ENCODE assay signal across 23 cellular contexts in genomic region chr14:47186491-47186890, GRCh38.
A peak's percentile ranks its signal among the peaks of the same experiment; 100 is the strongest.
DNase-seq lines count a peak whose midpoint lies in the region; ATAC-seq, FAIRE-seq and TF ChIP-seq lines count a peak whose summit lies in the region.
"Had no signal": no experiment of that assay in that cellular context is flagged by ENCODE, and none has a peak within 500 bp of the region (broad histone marks: within the 10 kb centered on the region; RNA-seq: fewer than 3 reads in every experiment).

No MANE protein-coding gene starts in this region.

- H3K27ac ChIP-seq in endothelial cell of umbilical vein (ENCODE audit: insufficient read depth, low read depth, low read length) (peak overlapping the region; percentile 69), neural cell (ENCODE audit: low read length) (no peak overlapping the region)
- H3K27ac ChIP-seq: HL-60, sigmoid colon had no signal

- ATAC-seq in GM19328 (IDR thresholded peaks at IDR 0.05; ENCODE audit: unreplicated experiment) (no peak), HG02981 (IDR thresholded peaks at IDR 0.05; ENCODE audit: unreplicated experiment) (no peak)
- ATAC-seq: left ventricle myocardium superior; stimulated activated naive CD8-positive, alpha-beta T cell treated with anti-CD3 and anti-CD28 coated beads, Interleukin-15, amount 100 ng/mL, for 72 hours had no signal

- TF ChIP-seq RAD21 in neural cell (conservative IDR thresholded peaks at IDR 0.05): no peak

- intact Hi-C loops in endothelial cell of umbilical vein (cut with micrococcal nuclease): loop anchor here (2.0 kb wide), 2 partner anchors 40 to 48 kb away; no protein-coding TSS in a partner anchor
- intact Hi-C loops in activated CD4-positive, alpha-beta memory T cell treated with anti-CD3 and anti-CD28 coated beads for 36 hours (cut with micrococcal nuclease): no loop called here

- no peaks in the 10 kb centered on the region for H3F3A ChIP-seq in neural cell (ENCODE audit: insufficient read depth, low read length, poor library complexity, severe bottlenecking)

- no peaks in the 10 kb centered on the region for H3K27me3 ChIP-seq in endothelial cell of umbilical vein (ENCODE audit: control insufficient read depth in 2 of 2, insufficient read depth in 2 of 2, low read length in 2 of 2)
- no peaks in the 10 kb centered on the region for H3K27me3 ChIP-seq in neural cell (ENCODE audit: insufficient read depth, low read depth, low read length)
- H3K27me3 ChIP-seq: sigmoid colon had no signal

- H3K9me1 ChIP-seq in endothelial cell of umbilical vein (replicated peaks; ENCODE audit: control insufficient read depth, extremely low read depth, insufficient read depth, low read length): no peaks in the 10 kb centered on the region

- H3K79me2 ChIP-seq in endothelial cell of umbilical vein (ENCODE audit: control insufficient read depth, insufficient read depth, low read length): no peaks in the 10 kb centered on the region
- H3K79me2 ChIP-seq in neural cell (replicated peaks; ENCODE audit: insufficient read depth, low read length): no peaks in the 10 kb centered on the region

- FAIRE-seq in endothelial cell of umbilical vein (lab: Jason Lieb, UNC): peak; percentile 93
- FAIRE-seq: colon had no signal

- H3K4me2 ChIP-seq in endothelial cell of umbilical vein (ENCODE audit: insufficient read depth, low read length) (peak overlapping the region; percentile 78), neural cell (ENCODE audit: low read length) (peak overlapping the region; percentile 3)

- no peak for TF ChIP-seq POLR2A in endothelial cell of umbilical vein (IDR thresholded peaks at IDR 0.05; ENCODE audit: low read depth, low read length)

- no peak overlapping the region for H3K4me3 ChIP-seq in endothelial cell of umbilical vein (replicated peaks in 1 of 3; ENCODE audit: insufficient read depth in 1 of 3, low read depth in 1 of 3, low read length in 3 of 3)
- H3K4me3 ChIP-seq in neural cell (ENCODE audit: low read length): no peak overlapping the region
- H3K4me3 ChIP-seq: sigmoid colon had no signal

- H4K20me1 ChIP-seq in endothelial cell of umbilical vein (replicated peaks; ENCODE audit: control insufficient read depth, extremely low read depth, insufficient read depth, low read length) (no peaks in the 10 kb centered on the region), neural cell (ENCODE audit: insufficient read depth) (no peaks in the 10 kb centered on the region)

- dilution Hi-C loops in endothelial cell of umbilical vein (cut with MboI; ENCODE audit: extremely low pct_ligation_motif_present, low sequenced_read_pairs): no loop called here

- H3K36me3 ChIP-seq in endothelial cell of umbilical vein (ENCODE audit: control insufficient read depth in 2 of 2, extremely low read depth in 1 of 2, insufficient read depth in 2 of 2, low read length in 2 of 2) (no peaks in the 10 kb centered on the region), neural cell (ENCODE audit: insufficient read depth, low read length) (no peaks in the 10 kb centered on the region)
- H3K36me3 ChIP-seq: sigmoid colon had no signal

- no peaks in the 10 kb centered on the region for H3K27me3 Mint-ChIP-seq in progenitor cell of endocrine pancreas
- H3K27me3 Mint-ChIP-seq in activated CD4-positive, alpha-beta memory T cell treated with anti-CD3 and anti-CD28 coated beads for 36 hours: no peaks in the 10 kb centered on the region
- H3K27me3 Mint-ChIP-seq: CD8-positive, alpha-beta memory T cell; stimulated activated naive CD8-positive, alpha-beta T cell treated with anti-CD3 and anti-CD28 coated beads, Interleukin-15, amount 100 ng/mL, for 72 hours had no signal

- H3K4me3 Mint-ChIP-seq in progenitor cell of endocrine pancreas (ENCODE audit: low read depth): no peak overlapping the region
- no peak overlapping the region for H3K4me3 Mint-ChIP-seq in activated CD4-positive, alpha-beta memory T cell treated with anti-CD3 and anti-CD28 coated beads for 36 hours
- H3K4me3 Mint-ChIP-seq: activated naive CD4-positive, alpha-beta T cell treated with anti-CD3 and anti-CD28 coated beads for 36 hours; CD8-positive, alpha-beta memory T cell; stimulated activated naive CD8-positive, alpha-beta T cell treated with anti-CD3 and anti-CD28 coated beads, Interleukin-15, amount 100 ng/mL, for 72 hours had no signal

- no peak for TF ChIP-seq EP300 in neural cell (conservative IDR thresholded peaks at IDR 0.05; ENCODE audit: poor library complexity, severe bottlenecking)

- H3K9me3 ChIP-seq in endothelial cell of umbilical vein (replicated peaks; ENCODE audit: control insufficient read depth, insufficient read depth, low read length): no peaks in the 10 kb centered on the region
- no peaks in the 10 kb centered on the region for H3K9me3 ChIP-seq in neural cell (ENCODE audit: low read length)
- H3K9me3 ChIP-seq: sigmoid colon had no signal

- H3K9me2 ChIP-seq in neural cell (ENCODE audit: insufficient read depth, low read length): no peaks in the 10 kb centered on the region

- no peaks in the 10 kb centered on the region for H3K9me3 Mint-ChIP-seq in progenitor cell of endocrine pancreas (ENCODE audit: low read depth)
- peaks cover under 1% of the 10 kb centered on the region for H3K9me3 Mint-ChIP-seq in activated CD4-positive, alpha-beta memory T cell treated with anti-CD3 and anti-CD28 coated beads for 36 hours

- no peaks in the 10 kb centered on the region for H3K36me3 Mint-ChIP-seq in progenitor cell of endocrine pancreas (ENCODE audit: insufficient read depth)
- no peaks in the 10 kb centered on the region for H3K36me3 Mint-ChIP-seq in activated CD4-positive, alpha-beta memory T cell treated with anti-CD3 and anti-CD28 coated beads for 36 hours
- H3K36me3 Mint-ChIP-seq: CD8-positive, alpha-beta memory T cell had no signal

- CTCF ChIA-PET in endothelial cell of umbilical vein (lab: Charles Lee): interaction anchor here (0.9 to 1.0 kb wide), 5 partner anchors 12 to 92 kb away, joined by 3 to 5 read pairs (median 4); no protein-coding TSS in a partner anchor
- CTCF ChIA-PET in activated CD4-positive, alpha-beta memory T cell treated with anti-CD3 and anti-CD28 coated beads for 36 hours (lab: Charles Lee): no interaction called here

- DNase-seq in HS-5 (ENCODE audit: low read depth): peak; percentile 40
- DNase-seq in NCI-H82 (lab: John Stamatoyannopoulos, UW): peak; percentile 69
- peak; percentile 79 for DNase-seq in endothelial cell of umbilical vein (ENCODE audit: low read depth, low spot score)
- DNase-seq in progenitor cell of endocrine pancreas (ENCODE audit: low spot score, unreplicated experiment): no peak
- DNase-seq in activated CD4-positive, alpha-beta memory T cell treated with anti-CD3 and anti-CD28 coated beads for 36 hours: no peak
- DNase-seq: activated CD4-positive, alpha-beta T cell treated with anti-CD3 and anti-CD28 coated beads, Interleukin-2, amount 50 U/mL, for 4 hours; activated naive CD4-positive, alpha-beta T cell treated with anti-CD3 and anti-CD28 coated beads for 36 hours; anterior cingulate cortex; CD8-positive, alpha-beta memory T cell; H7; KBM-7; left ventricle myocardium superior; NCI-H2107; NK-92 treated with Interleukin-12 subunit alpha and Interleukin-12 subunit beta, amount 100 ng/mL, for 24 hours; occipital lobe; sigmoid colon; stimulated activated CD4-positive, alpha-beta T cell treated with anti-CD3 and anti-CD28 coated beads, Interleukin-2, amount 100 ng/mL, for 24 hours; stimulated activated naive CD8-positive, alpha-beta T cell treated with anti-CD3 and anti-CD28 coated beads, Interleukin-15, amount 100 ng/mL, for 72 hours had no signal

- POLR2A ChIA-PET in endothelial cell of umbilical vein (lab: Charles Lee): no interaction called here
- POLR2A ChIA-PET in activated CD4-positive, alpha-beta memory T cell treated with anti-CD3 and anti-CD28 coated beads for 36 hours (lab: Charles Lee): no interaction called here

- H3K4me1 ChIP-seq in endothelial cell of umbilical vein (ENCODE audit: control insufficient read depth, extremely low read depth, insufficient read depth, low read length): peaks cover 14% of the 10 kb centered on the region
- H3K4me1 ChIP-seq: sigmoid colon had no signal

- H2AFZ ChIP-seq in endothelial cell of umbilical vein (ENCODE audit: low read depth, low read length) (peak overlapping the region; percentile 57), neural cell (ENCODE audit: low read depth, low read length) (no peak overlapping the region)

- TF ChIP-seq CTCF in endothelial cell of umbilical vein (IDR thresholded peaks at IDR 0.05; ENCODE audit: extremely low read depth in 1 of 2, insufficient read depth in 1 of 2, low read depth in 1 of 2, low read length in 2 of 2): no peak
- no peak for TF ChIP-seq CTCF in neural cell (IDR thresholded peaks at IDR 0.05; ENCODE audit: poor library complexity, severe bottlenecking)
- TF ChIP-seq CTCF in progenitor cell of endocrine pancreas (IDR thresholded peaks at IDR 0.05; ENCODE audit: unreplicated experiment): no peak

- H3K4me1 Mint-ChIP-seq in progenitor cell of endocrine pancreas (ENCODE audit: low read depth): no peaks in the 10 kb centered on the region
- no peaks in the 10 kb centered on the region for H3K4me1 Mint-ChIP-seq in activated CD4-positive, alpha-beta memory T cell treated with anti-CD3 and anti-CD28 coated beads for 36 hours (ENCODE audit: low read depth)
- H3K4me1 Mint-ChIP-seq: CD8-positive, alpha-beta memory T cell; stimulated activated naive CD8-positive, alpha-beta T cell treated with anti-CD3 and anti-CD28 coated beads, Interleukin-15, amount 100 ng/mL, for 72 hours had no signal

- no peak overlapping the region for H3K27ac Mint-ChIP-seq in progenitor cell of endocrine pancreas
- no peak overlapping the region for H3K27ac Mint-ChIP-seq in activated CD4-positive, alpha-beta memory T cell treated with anti-CD3 and anti-CD28 coated beads for 36 hours
- H3K27ac Mint-ChIP-seq: activated naive CD4-positive, alpha-beta T cell treated with anti-CD3 and anti-CD28 coated beads for 36 hours; CD8-positive, alpha-beta memory T cell; stimulated activated naive CD8-positive, alpha-beta T cell treated with anti-CD3 and anti-CD28 coated beads, Interleukin-15, amount 100 ng/mL, for 72 hours had no signal

- BruUV-seq in endothelial cell of umbilical vein (replicated peaks; lab: Mats Ljungman, UMichigan): no TSS peak

- peak overlapping the region; percentile 65 for H3K9ac ChIP-seq in endothelial cell of umbilical vein (replicated peaks; ENCODE audit: extremely low read depth, insufficient read depth, low read length)
- H3K9ac ChIP-seq in neural cell (ENCODE audit: low read length): no peak overlapping the region

TF ChIP-seq in endothelial cell of umbilical vein, 7 proteins besides CTCF, POLR2A, EP300 and RAD21:
- TF ChIP-seq EZH2 (IDR thresholded peaks at IDR 0.05; ENCODE audit: borderline replicate concordance, low read depth, low read length, severe bottlenecking): no peak
- peak; percentile 70 for TF ChIP-seq JUN (IDR thresholded peaks at IDR 0.05; ENCODE audit: borderline replicate concordance, insufficient read depth, insufficient read length, low read depth)

TF ChIP-seq in neural cell, 6 proteins besides CTCF, POLR2A, EP300 and RAD21 (continues in another document):
- TF ChIP-seq EZH2 (IDR thresholded peaks at IDR 0.05; ENCODE audit: borderline replicate concordance, insufficient read depth, low read length, poor library complexity, severe bottlenecking) (no peak), TAF1 (IDR thresholded peaks at IDR 0.05; ENCODE audit: low read depth) (no peak), MXI1 (conservative IDR thresholded peaks at IDR 0.05; ENCODE audit: poor library complexity, severe bottlenecking) (no peak)

Comparison
In these comparisons a context has a peak if more than half of its experiments do, and no peak if none do; other contexts are left out.
1. DNase-seq: peak in HS-5 (single experiment), NCI-H82 (single experiment) and endothelial cell of umbilical vein (single experiment); none in progenitor cell of endocrine pancreas (single experiment) and activated CD4-positive, alpha-beta memory T cell treated with anti-CD3 and anti-CD28 coated beads for 36 hours (single experiment).